In the genomic region with DNA sequence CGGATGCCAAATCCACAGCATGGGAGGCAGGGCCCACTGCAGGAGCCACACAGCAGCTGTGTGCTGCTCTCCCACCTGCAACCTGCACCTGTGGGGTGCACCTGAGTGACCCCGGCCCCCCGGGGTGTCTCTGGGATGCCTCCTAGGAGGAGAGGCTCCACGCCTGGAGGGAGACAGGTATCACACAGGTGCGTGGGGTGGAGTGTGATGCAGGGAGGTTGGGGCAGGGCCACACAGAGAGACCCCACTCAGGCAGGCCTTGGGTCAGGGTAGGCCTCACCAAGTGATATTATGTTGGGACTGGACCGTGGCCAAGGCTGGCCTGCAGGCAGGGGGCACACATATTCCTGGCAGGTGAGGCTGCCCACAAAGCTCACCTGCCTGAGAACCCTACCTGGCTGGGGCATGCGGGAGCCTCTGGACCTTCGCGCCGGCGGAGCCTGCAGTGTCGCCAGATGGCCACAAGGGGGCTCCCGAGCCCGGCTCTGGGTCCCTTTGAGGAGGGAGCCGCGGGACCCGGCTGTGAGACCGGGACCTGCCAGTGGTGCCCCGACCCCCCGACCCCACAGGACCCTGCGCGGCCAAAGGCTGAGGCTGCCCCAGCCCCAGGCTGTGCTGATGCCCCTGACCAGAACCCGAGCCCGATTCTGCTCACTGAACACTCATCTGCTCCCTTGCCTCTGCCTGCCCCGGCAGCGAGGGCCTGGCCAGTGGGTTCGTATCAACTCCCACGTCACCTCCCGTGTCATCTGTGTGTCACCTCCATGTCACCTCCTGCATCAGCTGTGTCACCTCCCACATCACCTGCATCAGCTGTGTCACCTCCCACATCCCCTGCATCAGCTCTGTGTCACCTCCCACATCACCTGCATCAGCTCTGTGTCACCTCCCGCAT, we compare ENCODE assay signal across 8 cellular contexts. TPM values are rescaled to one million over a fixed set of nuclear protein-coding genes. Genes with fewer than 3 reads are reported as not detected.
A peak's percentile ranks its signal among the peaks of the same experiment; 100 is the strongest.
DNase-seq lines count a peak whose midpoint lies in the region; ATAC-seq and TF ChIP-seq lines count a peak whose summit lies in the region.

No MANE protein-coding gene starts in this region.

- no peak overlapping the region for H2BK120ac ChIP-seq in IMR-90 (ENCODE audit: low read depth, low read length)

- H3K4me2 ChIP-seq in IMR-90 (ENCODE audit: low read depth, low read length), result no peak overlapping the region

- no peaks in the 10 kb centered on the region for H3K4me1 ChIP-seq in IMR-90 (ENCODE audit: control insufficient read depth, insufficient read depth, low read length)
- H3K4me1 ChIP-seq in right lobe of liver, result no peaks in the 10 kb centered on the region

- ATAC-seq in IMR-90 (ENCODE audit: low read depth) (peak; percentile 95), right lobe of liver (peak; percentile 81 to 91 (median 90)), HG02870 (IDR thresholded peaks at IDR 0.05; ENCODE audit: unreplicated experiment) (no peak), HG02840 (IDR thresholded peaks at IDR 0.05; ENCODE audit: low FRiP score, unreplicated experiment) (no peak)

- H4K20me1 ChIP-seq in IMR-90 (ENCODE audit: insufficient read depth, low read length), result no peaks in the 10 kb centered on the region

- 28% methylated on average over 17 of the region's 30 CpGs; no CpG with 5 or more reads in 1 of the 2 experiments for whole genome bisulfite sequencing in IMR-90 (ENCODE audit: extremely low coverage in 2 of 2, insufficient read length in 1 of 2), 2 experiments
- 16% methylated on average over 12 of the region's 30 CpGs for WGBS in right lobe of liver (ENCODE audit: insufficient coverage, low coverage, low lambda C conversion rate, missing lambda C conversion rate)

- no peak overlapping the region for H2BK5ac ChIP-seq in IMR-90 (ENCODE audit: low read depth, low read length, poor library complexity, severe bottlenecking)

- no peak for TF ChIP-seq POLR2A in IMR-90 (IDR thresholded peaks at IDR 0.05; ENCODE audit: low read depth, low read length)
- TF ChIP-seq POLR2A in right lobe of liver (IDR thresholded peaks at IDR 0.05), result no peak

- H2BK20ac ChIP-seq in IMR-90 (ENCODE audit: low read depth, low read length), result no peak overlapping the region

- no peak overlapping the region for H3K4ac ChIP-seq in IMR-90 (ENCODE audit: low read depth, low read length)

- H3K4me3 ChIP-seq in IMR-90 (ENCODE audit: insufficient read depth, low read depth, low read length), result no peak overlapping the region
- no peak overlapping the region for H3K4me3 ChIP-seq in right lobe of liver

- H3K14ac ChIP-seq in IMR-90 (replicated peaks; ENCODE audit: low read depth, low read length), result no peak overlapping the region

- H3K36me3 ChIP-seq in IMR-90 (ENCODE audit: control insufficient read depth, insufficient read depth, low read length) (no peaks in the 10 kb centered on the region), right lobe of liver (no peaks in the 10 kb centered on the region)

- H3K79me1 ChIP-seq in IMR-90 (ENCODE audit: low read depth in 1 of 2, low read length in 2 of 2), result no peaks in the 10 kb centered on the region

- dilution Hi-C loops in IMR-90 (cut with HindIII; ENCODE audit: low sequenced_read_pairs, unreplicated experiment), result no loop called here

- H4K8ac ChIP-seq in IMR-90 (ENCODE audit: low read depth in 2 of 2, low read length in 2 of 2), result no peak overlapping the region

- peak overlapping the region; percentile 82 for H2AFZ ChIP-seq in IMR-90 (replicated peaks; ENCODE audit: low read length, poor library complexity)

- H4K91ac ChIP-seq in IMR-90 (ENCODE audit: insufficient read depth, low read depth, low read length), result no peak overlapping the region

- H3K27me3 ChIP-seq in IMR-90 (ENCODE audit: control insufficient read depth, insufficient read depth, low read length) (peaks cover 19% of the 10 kb centered on the region), right lobe of liver (no peaks in the 10 kb centered on the region)

- H3K9me1 ChIP-seq in IMR-90 (ENCODE audit: insufficient read depth, low read length), result no peaks in the 10 kb centered on the region

- CTCF ChIA-PET in IMR-90 (lab: Yijun Ruan, JAX), result no interaction called here

- no peak overlapping the region for H3K9ac ChIP-seq in IMR-90 (ENCODE audit: low read depth, low read length)

- DNase-seq in Caki2 (ENCODE audit: low read depth) (peak; percentile 25), IMR-90 (no peak), right lobe of liver (peak in 2 of 3 donors; percentile 66 to 68)
- peak; percentile 60 for DNase-seq in activated CD4-positive, alpha-beta T cell treated with anti-CD3 and anti-CD28 coated beads for 1 hour
- peak; percentile 54 for DNase-seq in central memory CD4-positive, alpha-beta T cell
- DNase-seq in stimulated activated CD8-positive, alpha-beta memory T cell treated with anti-CD3 and anti-CD28 coated beads, Interleukin-2, amount 100 ng/mL, for 1 hour (ENCODE audit: low read depth in 2 of 2), result peak; percentile 42 to 52

- no peaks in the 10 kb centered on the region for H3K9me3 ChIP-seq in IMR-90 (ENCODE audit: control insufficient read depth, insufficient read depth, low read length)
- no peaks in the 10 kb centered on the region for H3K9me3 ChIP-seq in right lobe of liver

- no peak overlapping the region for H3K23ac ChIP-seq in IMR-90 (ENCODE audit: low read depth, low read length)

- H2AK5ac ChIP-seq in IMR-90 (ENCODE audit: low read depth, low read length), result no peak overlapping the region

- intact Hi-C loops in IMR-90 (cut with micrococcal nuclease) (no loop called here), right lobe of liver (cut with DNase I) (no loop called here)

- H3K56ac ChIP-seq in IMR-90 (ENCODE audit: extremely low read depth, insufficient read depth, low read length), result no peak overlapping the region

- BruUV-seq in IMR-90 (replicated peaks; lab: Mats Ljungman, UMichigan), result no TSS peak

- H4K5ac ChIP-seq in IMR-90 (ENCODE audit: low read depth, low read length), result no peak overlapping the region

- peak; percentile 42 for TF ChIP-seq RAD21 in IMR-90 (IDR thresholded peaks at IDR 0.05; ENCODE audit: low read length)

- H2BK15ac ChIP-seq in IMR-90 (ENCODE audit: low read depth, low read length), result no peak overlapping the region

- H3K27ac ChIP-seq in IMR-90 (ENCODE audit: insufficient read depth, low read length) (no peak overlapping the region), right lobe of liver (no peak overlapping the region)

- H3K18ac ChIP-seq in IMR-90 (ENCODE audit: low read depth, low read length), result no peak overlapping the region

- POLR2A ChIA-PET in IMR-90 (lab: Charles Lee; ENCODE audit: unreplicated experiment), result no interaction called here

- TF ChIP-seq CTCF in IMR-90 (conservative IDR thresholded peaks at IDR 0.05; ENCODE audit: low read depth, low read length), result peak; percentile 70
- peak; percentile 79 to 99 (median 98) for TF ChIP-seq CTCF in right lobe of liver (IDR thresholded peaks at IDR 0.05)

- in situ Hi-C loops in Caki2 (cut with HindIII; ENCODE audit: low pct_unique_long_range_greater_than_20kb, low sequenced_read_pairs), result no loop called here
- in situ Hi-C loops in IMR-90 (cut with MboI; ENCODE audit: low sequenced_read_pairs), result no loop called here

- H2AK9ac ChIP-seq in IMR-90 (replicated peaks; ENCODE audit: low read depth, low read length, poor library complexity), result peak overlapping the region; percentile 50

TF ChIP-seq in IMR-90, 13 proteins besides CTCF, POLR2A, EP300 and RAD21:
- TF ChIP-seq RFX5 (IDR thresholded peaks at IDR 0.05; ENCODE audit: low read depth, low read length), result no peak
- peak; percentile 30 for TF ChIP-seq SMC3 (IDR thresholded peaks at IDR 0.05; ENCODE audit: low read depth, low read length)
- no peak for TF ChIP-seq NFE2L2 (IDR thresholded peaks at IDR 0.05; ENCODE audit: low read depth, low read length)

RNA-seq across cellular contexts. Expression of a gene that starts 11.4 kb away (rescaled TPM):
- 9.1 and 21.2 TPM in 2 replicates for total RNA-seq in Caki2 (2014; rRNA removed; shearing (Covaris generic); ENCODE audit: low replicate concordance)
- total RNA-seq in IMR-90 (2012; rRNA removed) (2.7 and 3.9 TPM in 2 replicates), right lobe of liver (1 to 10 TPM in 5 of 6 experiments, under 1 TPM in 1; 0.74 to 3.2 (median 2.2) TPM)
- polyA plus RNA-seq in IMR-90 (2012; rRNA removed), result 6.3 and 8.5 TPM in 2 replicates
- 5.9 and 17.0 TPM in 2 replicates for polyA plus RNA-seq in IMR-90 (2012; cell fraction: cytosol; rRNA removed)
- polyA plus RNA-seq in IMR-90 (2012; cell fraction: nucleus; rRNA removed; ENCODE audit: low replicate concordance), result 5.2 and 13.9 TPM in 2 replicates

RNA-seq across cellular contexts. Expression of a gene that starts 46.8 kb away (rescaled TPM):
- 54.2 and 55.3 TPM in 2 replicates for total RNA-seq in Caki2 (2014; rRNA removed; shearing (Covaris generic); ENCODE audit: low replicate concordance)
- total RNA-seq in IMR-90 (2012; rRNA removed) (4.2 and 5.7 TPM in 2 replicates), right lobe of liver (1 to 10 TPM; 2.2 to 8.1 (median 3.9) TPM)
- 6.4 and 9.4 TPM in 2 replicates for polyA plus RNA-seq in IMR-90 (2012; rRNA removed)
- polyA plus RNA-seq in IMR-90 (2012; cell fraction: cytosol; rRNA removed), result 9.8 and 13.3 TPM in 2 replicates
- polyA plus RNA-seq in IMR-90 (2012; cell fraction: nucleus; rRNA removed; ENCODE audit: low replicate concordance), result 10.7 and 48.6 TPM in 2 replicates

RNA-seq across cellular contexts. Expression of a gene that starts 51.1 kb away (rescaled TPM):
- not detected in 2 replicates for total RNA-seq in Caki2 (2014; rRNA removed; shearing (Covaris generic); ENCODE audit: low replicate concordance)
- total RNA-seq in IMR-90 (2012; rRNA removed), result not detected in 2 replicates
- 0.21 and 1.0 TPM in 2 replicates for polyA plus RNA-seq in IMR-90 (2012; rRNA removed)
- 0.41 TPM in 1 of 2 replicates, not detected in the other for polyA plus RNA-seq in IMR-90 (2012; cell fraction: cytosol; rRNA removed)
- polyA plus RNA-seq in IMR-90 (2012; cell fraction: nucleus; rRNA removed; ENCODE audit: low replicate concordance), result 1.0 and 1.7 TPM in 2 replicates
- 1 to 10 TPM in 5 of 6 experiments, under 1 TPM in 1; 0.79 to 5.4 (median 2.7) TPM for total RNA-seq in right lobe of liver

Comparison
In these comparisons a context has a peak if more than half of its experiments do, and no peak if none do; other contexts are left out.
1. ATAC-seq: peak in IMR-90 (single experiment) and right lobe of liver (4 of 4); none in HG02870 (single experiment) and HG02840 (single experiment).